ENCODE assay signal across 13 cellular contexts in the genomic region with DNA sequence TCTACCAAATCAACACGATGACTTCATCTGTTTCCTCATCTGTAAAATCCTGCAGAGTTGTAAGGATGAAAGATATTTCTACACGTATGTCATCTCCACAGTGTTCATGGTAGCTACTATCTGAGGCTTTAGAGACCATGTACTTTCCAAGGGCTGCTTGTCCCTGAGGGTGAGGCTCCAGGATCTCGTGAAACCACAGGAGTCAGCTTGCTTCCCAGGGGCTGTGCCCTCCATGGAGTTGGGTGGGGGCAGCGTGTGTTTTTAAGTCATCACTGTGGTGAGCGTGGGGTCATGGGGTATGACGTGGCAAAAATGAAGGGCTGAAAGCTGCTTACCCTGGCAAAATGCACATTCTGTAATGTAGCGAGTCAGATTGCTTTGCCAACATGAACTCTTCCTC.
DNase-seq lines count a peak whose midpoint lies in the region; ATAC-seq and TF ChIP-seq lines count a peak whose summit lies in the region.
"Had no signal": no experiment of that assay in that cellular context is flagged by ENCODE, and none has a peak within 500 bp of the region (broad histone marks: within the 10 kb centered on the region; RNA-seq: fewer than 3 reads in every experiment).

No MANE protein-coding gene starts in this region.

- H3K9me3 ChIP-seq in SJCRH30 (replicated peaks) (no peaks in the 10 kb centered on the region), left lung (no peaks in the 10 kb centered on the region), adrenal gland (replicated peaks in 1 of 3) (no peaks in the 10 kb centered on the region)

- H3K4me3 ChIP-seq in SJCRH30 (no peak overlapping the region), epithelial cell of esophagus (ENCODE audit: low read length) (no peak overlapping the region), retinal pigment epithelial cell (ENCODE audit: low read length) (no peak overlapping the region), left lung (no peak overlapping the region), adrenal gland (no peak overlapping the region)

- WGBS in adrenal gland, 4 donors, result 70 to 96% (median 86%) methylated on average over 3 to 7 of the region's 7 CpGs

- H3K36me3 ChIP-seq in SJCRH30 (no peaks in the 10 kb centered on the region; the same call in 1 of the 2 replicates), left lung (no peaks in the 10 kb centered on the region), adrenal gland (replicated peaks in 1 of 2) (no peaks in the 10 kb centered on the region)

- TF ChIP-seq CTCF in epithelial cell of esophagus (IDR thresholded peaks at IDR 0.05; ENCODE audit: insufficient read depth, low read depth, low read length, missing control alignments) (no peak), retinal pigment epithelial cell (conservative IDR thresholded peaks at IDR 0.05; ENCODE audit: low read depth, low read length) (no peak), left lung (IDR thresholded peaks at IDR 0.05) (no peak), adrenal gland (IDR thresholded peaks at IDR 0.05) (no peak)

- H3K27ac ChIP-seq in SJCRH30, result peak overlapping the region; percentile 90
- no peak overlapping the region for H3K27ac ChIP-seq in left lung
- no peak overlapping the region for H3K27ac ChIP-seq in adrenal gland

- peak; percentile 59 for DNase-seq in GM04503 (ENCODE audit: low read depth)
- peak; percentile 64 to 70 for DNase-seq in SJCRH30
- DNase-seq in epithelial cell of esophagus (ENCODE audit: low read depth), result peak; percentile 61
- peak; percentile 68 for DNase-seq in retinal pigment epithelial cell (ENCODE audit: low read depth)
- DNase-seq in posterior cingulate gyrus, result no peak
- DNase-seq in left lung, result no peak
- DNase-seq in adrenal gland, result no peak
- DNase-seq: activated naive CD4-positive, alpha-beta T cell treated with anti-CD3 and anti-CD28 coated beads for 36 hours; DND-41; NCI-H2171 treated with DMSO at 0.1 percent for 48 hours; stimulated activated CD4-positive, alpha-beta T cell treated with anti-CD3 and anti-CD28 coated beads, Interleukin-4, amount 100 ng/mL, for 1 hour had no signal

- no peak for ATAC-seq in left lung
- ATAC-seq in HG02678 (IDR thresholded peaks at IDR 0.05; ENCODE audit: unreplicated experiment), result no peak
- ATAC-seq: Right ventricle myocardium inferior had no signal

- intact Hi-C loops in posterior cingulate gyrus (cut with DNase I), result no loop called here
- intact Hi-C loops in left lung (cut with DNase I), result no loop called here
- intact Hi-C loops in adrenal gland (cut with DNase I), result no loop called here

- no peak for TF ChIP-seq POLR2A in adrenal gland (IDR thresholded peaks at IDR 0.05)

- H3K4me1 ChIP-seq in SJCRH30 (peaks cover 77% of the 10 kb centered on the region), left lung (no peaks in the 10 kb centered on the region), adrenal gland (replicated peaks in 1 of 2) (no peaks in the 10 kb centered on the region)

- H3K27me3 ChIP-seq in SJCRH30 (no peaks in the 10 kb centered on the region), left lung (no peaks in the 10 kb centered on the region), adrenal gland (no peaks in the 10 kb centered on the region)

Comparison
In these comparisons a context has a peak if more than half of its experiments do, and no peak if none do; other contexts are left out.
1. DNase-seq: peak in GM04503 (single experiment), SJCRH30 (2 of 2), epithelial cell of esophagus (single experiment) and retinal pigment epithelial cell (single experiment); none in posterior cingulate gyrus (0 of 10), left lung (0 of 2) and adrenal gland (0 of 7).